In the genomic region with DNA sequence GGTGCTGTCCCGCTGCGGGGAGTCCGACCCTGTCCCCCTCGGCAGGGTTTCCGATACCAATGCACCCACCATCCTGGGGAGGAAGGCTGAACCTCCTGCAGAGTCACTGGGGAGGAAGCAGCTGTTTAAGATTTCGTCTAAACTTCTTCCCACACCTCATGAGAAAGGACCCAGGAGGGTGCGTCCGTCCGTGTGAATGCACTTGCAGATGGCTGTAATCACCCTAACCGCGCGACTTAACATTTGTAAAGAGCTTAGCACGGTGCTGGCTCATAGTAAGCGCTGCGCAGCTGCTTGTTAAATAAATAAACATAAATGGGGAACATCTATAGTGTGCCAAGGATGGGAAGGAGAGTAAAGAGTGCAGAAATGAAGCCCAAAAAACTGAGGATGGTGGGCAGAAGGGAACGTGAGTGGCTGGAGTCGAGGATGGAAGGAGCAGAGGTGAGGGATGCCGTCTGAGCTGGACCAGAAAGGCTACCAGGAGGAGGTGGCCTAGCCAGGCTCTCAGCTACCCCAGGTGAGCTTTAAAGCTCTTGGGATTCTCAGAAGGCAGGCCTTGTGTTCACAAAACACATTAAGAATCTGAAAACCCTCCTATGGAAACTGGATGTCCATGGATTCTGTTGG, we compare ENCODE assay signal across 1 cellular context.
TF ChIP-seq lines count a peak whose summit lies in the region.

No MANE protein-coding gene starts in this region.

TF ChIP-seq in H1, 55 proteins besides CTCF, POLR2A, EP300 and RAD21 (continued from another document):
- TF ChIP-seq, protein P1, sequence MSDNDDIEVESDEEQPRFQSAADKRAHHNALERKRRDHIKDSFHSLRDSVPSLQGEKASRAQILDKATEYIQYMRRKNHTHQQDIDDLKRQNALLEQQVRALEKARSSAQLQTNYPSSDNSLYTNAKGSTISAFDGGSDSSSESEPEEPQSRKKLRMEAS (IDR thresholded peaks at IDR 0.05): 0 out of 2 replicates have a peak, but pooled peaks have one; percentile 5
- TF ChIP-seq SIRT6 (IDR thresholded peaks at IDR 0.05; ENCODE audit: low read length) (no peak), GTF2F1 (IDR thresholded peaks at IDR 0.05; ENCODE audit: borderline replicate concordance, low read depth, low read length) (no peak), ASH2L (IDR thresholded peaks at IDR 0.05; ENCODE audit: low read length) (no peak), RXRA (IDR thresholded peaks at IDR 0.05; ENCODE audit: insufficient read depth, low read depth, low read length) (no peak), TBP (IDR thresholded peaks at IDR 0.05; ENCODE audit: low read depth, low read length) (no peak), CBX5 (IDR thresholded peaks at IDR 0.05; ENCODE audit: low read depth, low read length) (no peak), PHF8 (conservative IDR thresholded peaks at IDR 0.05; ENCODE audit: low read depth, low read length) (no peak), SAP30 (IDR thresholded peaks at IDR 0.05; ENCODE audit: insufficient read depth, insufficient replicate concordance, low read length) (no peak), TCF12 (IDR thresholded peaks at IDR 0.05; ENCODE audit: low read depth, low read length) (peak; percentile 79), SP4 (IDR thresholded peaks at IDR 0.05; ENCODE audit: low read length) (no peak), RBBP5 (IDR thresholded peaks at IDR 0.05; ENCODE audit: borderline replicate concordance, low read depth, low read length) (no peak), YY1 (IDR thresholded peaks at IDR 0.05; ENCODE audit: low read depth, low read length) (no peak), FOSL1 (IDR thresholded peaks at IDR 0.05; ENCODE audit: insufficient read depth, low read depth, low read length) (no peak), POLR2AphosphoS5 (IDR thresholded peaks at IDR 0.05; ENCODE audit: low read depth, low read length) (no peak), EGR1 (IDR thresholded peaks at IDR 0.05; ENCODE audit: borderline replicate concordance, low read depth, low read length) (no peak), JUN (IDR thresholded peaks at IDR 0.05; ENCODE audit: low read depth, low read length) (no peak), GABPA (IDR thresholded peaks at IDR 0.05; ENCODE audit: borderline replicate concordance, insufficient read depth, low read length) (no peak), ZNF274 (IDR thresholded peaks at IDR 0.05; ENCODE audit: borderline replicate concordance, extremely low read depth, low read length) (no peak), SIX5 (IDR thresholded peaks at IDR 0.05; ENCODE audit: low read depth, low read length) (no peak), TEAD4 (IDR thresholded peaks at IDR 0.05; ENCODE audit: low read depth, low read length) (no peak), KDM4A (IDR thresholded peaks at IDR 0.05; ENCODE audit: low read depth, low read length, severe bottlenecking) (peak; percentile 14), JUND (IDR thresholded peaks at IDR 0.05; ENCODE audit: low read length) (no peak), NRF1 (IDR thresholded peaks at IDR 0.05; ENCODE audit: low read depth, low read length) (no peak), HDAC6 (IDR thresholded peaks at IDR 0.05; ENCODE audit: low read depth, low read length) (no peak), HDAC2 (IDR thresholded peaks at IDR 0.05; ENCODE audit: borderline replicate concordance in 1 of 2, low read depth in 2 of 2, low read length in 2 of 2) (0 out of 4 replicates have a peak, but pooled peaks of 1 of the 2 experiments have one; percentile 43), CEBPB (IDR thresholded peaks at IDR 0.05; ENCODE audit: low read depth, low read length) (no peak), SP2 (IDR thresholded peaks at IDR 0.05; ENCODE audit: low read length) (no peak), SIN3A (conservative IDR thresholded peaks at IDR 0.05 in 1 of 2, IDR thresholded peaks at IDR 0.05 in 1 of 2; ENCODE audit: low read depth in 1 of 2, low read length in 2 of 2) (no peak), KDM5A (IDR thresholded peaks at IDR 0.05; ENCODE audit: low read length) (no peak), TAF1 (IDR thresholded peaks at IDR 0.05; ENCODE audit: low read depth, low read length) (no peak), SP1 (IDR thresholded peaks at IDR 0.05; ENCODE audit: low read depth, low read length) (no peak), CHD2 (IDR thresholded peaks at IDR 0.05; ENCODE audit: low read length) (no peak), RNF2 (IDR thresholded peaks at IDR 0.05; ENCODE audit: borderline replicate concordance, low read depth, low read length, missing control alignments, poor library complexity, severe bottlenecking) (no peak), CBX8 (IDR thresholded peaks at IDR 0.05; ENCODE audit: borderline replicate concordance, low read depth, low read length) (no peak), CTBP2 (IDR thresholded peaks at IDR 0.05; ENCODE audit: borderline replicate concordance, insufficient read depth, insufficient read length, low read length) (no peak), BACH1 (IDR thresholded peaks at IDR 0.05; ENCODE audit: low read length) (no peak), NANOG (IDR thresholded peaks at IDR 0.05; ENCODE audit: insufficient read depth, low read depth, low read length, poor library complexity, severe bottlenecking) (peak; percentile 89), CHD1 (IDR thresholded peaks at IDR 0.05; ENCODE audit: low read depth, low read length) (no peak), CREB1 (IDR thresholded peaks at IDR 0.05) (no peak), POU5F1 (IDR thresholded peaks at IDR 0.05; ENCODE audit: low read depth, low read length) (no peak), TAF7 (optimal IDR thresholded peaks at IDR 0.05; ENCODE audit: borderline replicate concordance, low read depth, low read length) (no peak), RFX5 (IDR thresholded peaks at IDR 0.05; ENCODE audit: borderline replicate concordance, low read depth, low read length) (no peak)
- TF ChIP-seq, protein P2, sequence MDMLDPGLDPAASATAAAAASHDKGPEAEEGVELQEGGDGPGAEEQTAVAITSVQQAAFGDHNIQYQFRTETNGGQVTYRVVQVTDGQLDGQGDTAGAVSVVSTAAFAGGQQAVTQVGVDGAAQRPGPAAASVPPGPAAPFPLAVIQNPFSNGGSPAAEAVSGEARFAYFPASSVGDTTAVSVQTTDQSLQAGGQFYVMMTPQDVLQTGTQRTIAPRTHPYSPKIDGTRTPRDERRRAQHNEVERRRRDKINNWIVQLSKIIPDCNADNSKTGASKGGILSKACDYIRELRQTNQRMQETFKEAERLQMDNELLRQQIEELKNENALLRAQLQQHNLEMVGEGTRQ (IDR thresholded peaks at IDR 0.05; ENCODE audit: low read length): no peak
- TF ChIP-seq, protein P3, sequence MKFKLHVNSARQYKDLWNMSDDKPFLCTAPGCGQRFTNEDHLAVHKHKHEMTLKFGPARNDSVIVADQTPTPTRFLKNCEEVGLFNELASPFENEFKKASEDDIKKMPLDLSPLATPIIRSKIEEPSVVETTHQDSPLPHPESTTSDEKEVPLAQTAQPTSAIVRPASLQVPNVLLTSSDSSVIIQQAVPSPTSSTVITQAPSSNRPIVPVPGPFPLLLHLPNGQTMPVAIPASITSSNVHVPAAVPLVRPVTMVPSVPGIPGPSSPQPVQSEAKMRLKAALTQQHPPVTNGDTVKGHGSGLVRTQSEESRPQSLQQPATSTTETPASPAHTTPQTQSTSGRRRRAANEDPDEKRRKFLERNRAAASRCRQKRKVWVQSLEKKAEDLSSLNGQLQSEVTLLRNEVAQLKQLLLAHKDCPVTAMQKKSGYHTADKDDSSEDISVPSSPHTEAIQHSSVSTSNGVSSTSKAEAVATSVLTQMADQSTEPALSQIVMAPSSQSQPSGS (IDR thresholded peaks at IDR 0.05; ENCODE audit: low read length): no peak; the same call in 1 of the 2 replicates
- TF ChIP-seq, protein P4, sequence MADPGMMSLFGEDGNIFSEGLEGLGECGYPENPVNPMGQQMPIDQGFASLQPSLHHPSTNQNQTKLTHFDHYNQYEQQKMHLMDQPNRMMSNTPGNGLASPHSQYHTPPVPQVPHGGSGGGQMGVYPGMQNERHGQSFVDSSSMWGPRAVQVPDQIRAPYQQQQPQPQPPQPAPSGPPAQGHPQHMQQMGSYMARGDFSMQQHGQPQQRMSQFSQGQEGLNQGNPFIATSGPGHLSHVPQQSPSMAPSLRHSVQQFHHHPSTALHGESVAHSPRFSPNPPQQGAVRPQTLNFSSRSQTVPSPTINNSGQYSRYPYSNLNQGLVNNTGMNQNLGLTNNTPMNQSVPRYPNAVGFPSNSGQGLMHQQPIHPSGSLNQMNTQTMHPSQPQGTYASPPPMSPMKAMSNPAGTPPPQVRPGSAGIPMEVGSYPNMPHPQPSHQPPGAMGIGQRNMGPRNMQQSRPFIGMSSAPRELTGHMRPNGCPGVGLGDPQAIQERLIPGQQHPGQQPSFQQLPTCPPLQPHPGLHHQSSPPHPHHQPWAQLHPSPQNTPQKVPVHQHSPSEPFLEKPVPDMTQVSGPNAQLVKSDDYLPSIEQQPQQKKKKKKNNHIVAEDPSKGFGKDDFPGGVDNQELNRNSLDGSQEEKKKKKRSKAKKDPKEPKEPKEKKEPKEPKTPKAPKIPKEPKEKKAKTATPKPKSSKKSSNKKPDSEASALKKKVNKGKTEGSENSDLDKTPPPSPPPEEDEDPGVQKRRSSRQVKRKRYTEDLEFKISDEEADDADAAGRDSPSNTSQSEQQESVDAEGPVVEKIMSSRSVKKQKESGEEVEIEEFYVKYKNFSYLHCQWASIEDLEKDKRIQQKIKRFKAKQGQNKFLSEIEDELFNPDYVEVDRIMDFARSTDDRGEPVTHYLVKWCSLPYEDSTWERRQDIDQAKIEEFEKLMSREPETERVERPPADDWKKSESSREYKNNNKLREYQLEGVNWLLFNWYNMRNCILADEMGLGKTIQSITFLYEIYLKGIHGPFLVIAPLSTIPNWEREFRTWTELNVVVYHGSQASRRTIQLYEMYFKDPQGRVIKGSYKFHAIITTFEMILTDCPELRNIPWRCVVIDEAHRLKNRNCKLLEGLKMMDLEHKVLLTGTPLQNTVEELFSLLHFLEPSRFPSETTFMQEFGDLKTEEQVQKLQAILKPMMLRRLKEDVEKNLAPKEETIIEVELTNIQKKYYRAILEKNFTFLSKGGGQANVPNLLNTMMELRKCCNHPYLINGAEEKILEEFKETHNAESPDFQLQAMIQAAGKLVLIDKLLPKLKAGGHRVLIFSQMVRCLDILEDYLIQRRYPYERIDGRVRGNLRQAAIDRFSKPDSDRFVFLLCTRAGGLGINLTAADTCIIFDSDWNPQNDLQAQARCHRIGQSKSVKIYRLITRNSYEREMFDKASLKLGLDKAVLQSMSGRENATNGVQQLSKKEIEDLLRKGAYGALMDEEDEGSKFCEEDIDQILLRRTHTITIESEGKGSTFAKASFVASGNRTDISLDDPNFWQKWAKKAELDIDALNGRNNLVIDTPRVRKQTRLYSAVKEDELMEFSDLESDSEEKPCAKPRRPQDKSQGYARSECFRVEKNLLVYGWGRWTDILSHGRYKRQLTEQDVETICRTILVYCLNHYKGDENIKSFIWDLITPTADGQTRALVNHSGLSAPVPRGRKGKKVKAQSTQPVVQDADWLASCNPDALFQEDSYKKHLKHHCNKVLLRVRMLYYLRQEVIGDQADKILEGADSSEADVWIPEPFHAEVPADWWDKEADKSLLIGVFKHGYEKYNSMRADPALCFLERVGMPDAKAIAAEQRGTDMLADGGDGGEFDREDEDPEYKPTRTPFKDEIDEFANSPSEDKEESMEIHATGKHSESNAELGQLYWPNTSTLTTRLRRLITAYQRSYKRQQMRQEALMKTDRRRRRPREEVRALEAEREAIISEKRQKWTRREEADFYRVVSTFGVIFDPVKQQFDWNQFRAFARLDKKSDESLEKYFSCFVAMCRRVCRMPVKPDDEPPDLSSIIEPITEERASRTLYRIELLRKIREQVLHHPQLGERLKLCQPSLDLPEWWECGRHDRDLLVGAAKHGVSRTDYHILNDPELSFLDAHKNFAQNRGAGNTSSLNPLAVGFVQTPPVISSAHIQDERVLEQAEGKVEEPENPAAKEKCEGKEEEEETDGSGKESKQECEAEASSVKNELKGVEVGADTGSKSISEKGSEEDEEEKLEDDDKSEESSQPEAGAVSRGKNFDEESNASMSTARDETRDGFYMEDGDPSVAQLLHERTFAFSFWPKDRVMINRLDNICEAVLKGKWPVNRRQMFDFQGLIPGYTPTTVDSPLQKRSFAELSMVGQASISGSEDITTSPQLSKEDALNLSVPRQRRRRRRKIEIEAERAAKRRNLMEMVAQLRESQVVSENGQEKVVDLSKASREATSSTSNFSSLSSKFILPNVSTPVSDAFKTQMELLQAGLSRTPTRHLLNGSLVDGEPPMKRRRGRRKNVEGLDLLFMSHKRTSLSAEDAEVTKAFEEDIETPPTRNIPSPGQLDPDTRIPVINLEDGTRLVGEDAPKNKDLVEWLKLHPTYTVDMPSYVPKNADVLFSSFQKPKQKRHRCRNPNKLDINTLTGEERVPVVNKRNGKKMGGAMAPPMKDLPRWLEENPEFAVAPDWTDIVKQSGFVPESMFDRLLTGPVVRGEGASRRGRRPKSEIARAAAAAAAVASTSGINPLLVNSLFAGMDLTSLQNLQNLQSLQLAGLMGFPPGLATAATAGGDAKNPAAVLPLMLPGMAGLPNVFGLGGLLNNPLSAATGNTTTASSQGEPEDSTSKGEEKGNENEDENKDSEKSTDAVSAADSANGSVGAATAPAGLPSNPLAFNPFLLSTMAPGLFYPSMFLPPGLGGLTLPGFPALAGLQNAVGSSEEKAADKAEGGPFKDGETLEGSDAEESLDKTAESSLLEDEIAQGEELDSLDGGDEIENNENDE (IDR thresholded peaks at IDR 0.05; ENCODE audit: insufficient replicate concordance, low read length): peak; percentile 31
- TF ChIP-seq, protein P5, sequence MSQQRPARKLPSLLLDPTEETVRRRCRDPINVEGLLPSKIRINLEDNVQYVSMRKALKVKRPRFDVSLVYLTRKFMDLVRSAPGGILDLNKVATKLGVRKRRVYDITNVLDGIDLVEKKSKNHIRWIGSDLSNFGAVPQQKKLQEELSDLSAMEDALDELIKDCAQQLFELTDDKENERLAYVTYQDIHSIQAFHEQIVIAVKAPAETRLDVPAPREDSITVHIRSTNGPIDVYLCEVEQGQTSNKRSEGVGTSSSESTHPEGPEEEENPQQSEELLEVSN (IDR thresholded peaks at IDR 0.05): no peak
